ENCODE assay signal across 9 cellular contexts in genomic region chr11:63574856-63575602, GRCh38. TPM values are rescaled to one million over a fixed set of nuclear protein-coding genes. Genes with fewer than 3 reads are reported as not detected.
DNase-seq lines count a peak whose midpoint lies in the region; ATAC-seq and TF ChIP-seq lines count a peak whose summit lies in the region.
"Had no signal": no experiment of that assay in that cellular context is flagged by ENCODE, and none has a peak within 500 bp of the region (broad histone marks: within the 10 kb centered on the region; RNA-seq: fewer than 3 reads in every experiment).

No MANE protein-coding gene starts in this region.

- H3K36me3 ChIP-seq in muscle layer of duodenum (ENCODE audit: control insufficient read depth in 1 of 2, insufficient read depth in 2 of 2, low read length in 2 of 2) (peaks cover 0 to 3% of the 10 kb centered on the region in 2 donors), upper lobe of left lung (peaks cover 0 to 3% (median 1%) of the 10 kb centered on the region in 4 donors)

- peaks cover 13 to 19% of the 10 kb centered on the region in 2 donors for H3K4me1 ChIP-seq in muscle layer of duodenum (ENCODE audit: control insufficient read depth in 1 of 2, insufficient read depth in 2 of 2, low read length in 2 of 2)
- H3K4me1 ChIP-seq in upper lobe of left lung: peaks cover 18 to 24% (median 20%) of the 10 kb centered on the region in 4 donors

- in situ Hi-C loops in ACHN (cut with HindIII; ENCODE audit: low pct_ligation_motif_present, low pct_unique_long_range_greater_than_20kb, low sequenced_read_pairs): no loop called here

- CTCF ChIA-PET in activated CD4-positive, alpha-beta T cell treated with anti-CD3 and anti-CD28 coated beads, Interleukin-2, amount 10 ng/mL, durations not matched to agents 7 days and 5 days (lab: Charles Lee): interaction anchor here (0.7 to 2.6 kb wide), 5 partner anchors 8 to 309 kb away, joined by 3 to 7 read pairs (median 3); no protein-coding TSS in a partner anchor

- ATAC-seq in upper lobe of left lung (ENCODE audit: low FRiP score in 2 of 2): peak; percentile 57 to 78

- H3K27me3 Mint-ChIP-seq in activated CD4-positive, alpha-beta T cell treated with anti-CD3 and anti-CD28 coated beads, Interleukin-2, amount 10 ng/mL, durations not matched to agents 7 days and 5 days: peaks cover 8% of the 10 kb centered on the region

- H3K4me1 Mint-ChIP-seq in activated CD4-positive, alpha-beta T cell treated with anti-CD3 and anti-CD28 coated beads, Interleukin-2, amount 10 ng/mL, durations not matched to agents 7 days and 5 days: peaks cover 24% of the 10 kb centered on the region

- POLR2A ChIA-PET in activated CD4-positive, alpha-beta T cell treated with anti-CD3 and anti-CD28 coated beads, Interleukin-2, amount 10 ng/mL, durations not matched to agents 7 days and 5 days (lab: Charles Lee): interaction anchor here (0.6 kb wide), 1 partner anchor 38 kb away, joined by 3 read pairs; the partner anchor contains the start of gene PLAAT4

- no peak for DNase-seq in activated CD4-positive, alpha-beta T cell treated with anti-CD3 and anti-CD28 coated beads, Interleukin-2, amount 10 ng/mL, durations not matched to agents 7 days and 5 days
- DNase-seq in activated CD4-positive, alpha-beta T cell treated with anti-CD3 and anti-CD28 coated beads, Interleukin-2, amount 50 U/mL, for 1 hour: no peak
- peak; percentile 50 for DNase-seq in choroid plexus epithelial cell (ENCODE audit: low read depth)
- no peak for DNase-seq in upper lobe of left lung
- DNase-seq in NCI-H69 (lab: John Stamatoyannopoulos, UW): no peak
- no peak for DNase-seq in ACHN
- DNase-seq in medulla oblongata (ENCODE audit: extremely low spot score): no peak
- DNase-seq: SK-N-SH had no signal

- H3K27ac Mint-ChIP-seq in activated CD4-positive, alpha-beta T cell treated with anti-CD3 and anti-CD28 coated beads, Interleukin-2, amount 10 ng/mL, durations not matched to agents 7 days and 5 days: peak overlapping the region; percentile 85

- TF ChIP-seq EP300 in upper lobe of left lung (IDR thresholded peaks at IDR 0.05): no peak

- H3K4me3 ChIP-seq in choroid plexus epithelial cell (ENCODE audit: low read depth, low read length) (peak overlapping the region; percentile 19), muscle layer of duodenum (ENCODE audit: low read depth in 1 of 2, low read length in 2 of 2) (peak overlapping the region; percentile 43 to 60), upper lobe of left lung (peak overlapping the region in 3 of 4 donors; percentile 10 to 32 (median 28))

- H3K9me3 Mint-ChIP-seq in activated CD4-positive, alpha-beta T cell treated with anti-CD3 and anti-CD28 coated beads, Interleukin-2, amount 10 ng/mL, durations not matched to agents 7 days and 5 days: peaks cover 7% of the 10 kb centered on the region

- H3K4me3 Mint-ChIP-seq in activated CD4-positive, alpha-beta T cell treated with anti-CD3 and anti-CD28 coated beads, Interleukin-2, amount 10 ng/mL, durations not matched to agents 7 days and 5 days: peak overlapping the region; percentile 63

- H3K9me3 ChIP-seq in muscle layer of duodenum (ENCODE audit: control insufficient read depth in 1 of 2, low read length in 2 of 2) (peaks cover 0 to 3% of the 10 kb centered on the region in 2 donors), upper lobe of left lung (peaks cover 0 to 3% (median 1%) of the 10 kb centered on the region in 4 donors)
- H3K9me3 ChIP-seq: SK-N-SH had no signal

- H3K27ac ChIP-seq in muscle layer of duodenum (ENCODE audit: low read length): peak overlapping the region; percentile 89
- peak overlapping the region; percentile 69 to 86 (median 78) for H3K27ac ChIP-seq in upper lobe of left lung

- no peaks in the 10 kb centered on the region for H3K27me3 ChIP-seq in muscle layer of duodenum (ENCODE audit: low read depth, low read length)
- H3K27me3 ChIP-seq in upper lobe of left lung: no peaks in the 10 kb centered on the region

- WGBS in upper lobe of left lung, 2 donors: 68 to 72% methylated on average over 10 of the region's 10 CpGs

- H3K36me3 Mint-ChIP-seq in activated CD4-positive, alpha-beta T cell treated with anti-CD3 and anti-CD28 coated beads, Interleukin-2, amount 10 ng/mL, durations not matched to agents 7 days and 5 days (ENCODE audit: low read depth): peaks cover 10% of the 10 kb centered on the region

- TF ChIP-seq CTCF in choroid plexus epithelial cell (conservative IDR thresholded peaks at IDR 0.05; ENCODE audit: low read depth, low read length) (no peak), upper lobe of left lung (IDR thresholded peaks at IDR 0.05) (no peak)

- TF ChIP-seq POLR2A in upper lobe of left lung (IDR thresholded peaks at IDR 0.05): no peak

RNA-seq across cellular contexts. Expression of gene PLAAT2, which starts 11.8 kb away (rescaled TPM):
- under 1 TPM in 1 of 2 experiments, not detected in 1; 0.29 TPM for total RNA-seq in activated CD4-positive, alpha-beta T cell treated with anti-CD3 and anti-CD28 coated beads, Interleukin-2, amount 10 ng/mL, durations not matched to agents 7 days and 5 days
- 10 to 100 TPM in 1 of 6 donors, 1 to 10 TPM in 5; 1.9 to 10.5 (median 5.5) TPM for total RNA-seq in upper lobe of left lung

RNA-seq across cellular contexts. Expression of gene PLAAT4, which starts 38.4 kb away (rescaled TPM):
- 100 to 1,000 TPM; 136 to 137 TPM for total RNA-seq in activated CD4-positive, alpha-beta T cell treated with anti-CD3 and anti-CD28 coated beads, Interleukin-2, amount 10 ng/mL, durations not matched to agents 7 days and 5 days
- 100 to 1,000 TPM in 5 of 6 donors, 10 to 100 TPM in 1; 91.1 to 272 (median 192) TPM for total RNA-seq in upper lobe of left lung

RNA-seq across cellular contexts. Expression of gene PLAAT3, which starts 39.2 kb away (rescaled TPM):
- 1 to 10 TPM; 1.3 to 1.9 TPM for total RNA-seq in activated CD4-positive, alpha-beta T cell treated with anti-CD3 and anti-CD28 coated beads, Interleukin-2, amount 10 ng/mL, durations not matched to agents 7 days and 5 days
- total RNA-seq in upper lobe of left lung: 100 to 1,000 TPM in 3 of 6 donors, 10 to 100 TPM in 3; 36.7 to 128 (median 89.5) TPM

Comparison
In these comparisons a context has a peak if more than half of its experiments do, and no peak if none do; other contexts are left out.
1. RNA of gene PLAAT3, which starts 39.2 kb away (total RNA-seq): 36.7 to 128 TPM in upper lobe of left lung; 1.3 to 1.9 TPM in activated CD4-positive, alpha-beta T cell treated with anti-CD3 and anti-CD28 coated beads, Interleukin-2, amount 10 ng/mL, durations not matched to agents 7 days and 5 days; every median in the first group is over 10 times any median in the second.
2. Peak in every context shown above with its lines, with median percentiles within 50 percentile points of each other: H3K4me3 ChIP-seq.